ENCODE assay signal across 8 cellular contexts in genomic region chr16:48366165-48367093, GRCh38. TPM values are rescaled to one million over a fixed set of nuclear protein-coding genes. Genes with fewer than 3 reads are reported as not detected.
A peak's percentile ranks its signal among the peaks of the same experiment; 100 is the strongest.
DNase-seq lines count a peak whose midpoint lies in the region; ATAC-seq and TF ChIP-seq lines count a peak whose summit lies in the region.

No MANE protein-coding gene starts in this region.

- no peak overlapping the region for H3K4ac ChIP-seq in neuronal stem cell (ENCODE audit: low read length)

- WGBS in neuronal stem cell (ENCODE audit: extremely low coverage in 2 of 2, insufficient read length in 2 of 2, insufficient replicate concordance in 1 of 2), 2 donors: no CpG with 5 or more reads among the region's 21 CpGs

- peak overlapping the region; percentile 32 for H2AFZ ChIP-seq in neuronal stem cell (ENCODE audit: low read length)

- peaks cover 41 to 82% (median 56%) of the 10 kb centered on the region in 10 experiments for H3K4me1 ChIP-seq in BLaER1 treated with 17β-estradiol and CSF1 and Interleukin-3, amounts not matched to agents 10 nM and 100 nM
- peaks cover 10 to 14% of the 10 kb centered on the region in 2 donors for H3K4me1 ChIP-seq in neuronal stem cell (ENCODE audit: control insufficient read depth in 2 of 2, insufficient read depth in 1 of 2, low read depth in 1 of 2, low read length in 2 of 2)

- TF ChIP-seq CTCF in fibroblast of the aortic adventitia (IDR thresholded peaks at IDR 0.05; ENCODE audit: insufficient read depth, low read length): no peak

- no peak overlapping the region for H4K8ac ChIP-seq in neuronal stem cell (ENCODE audit: low read depth, low read length)

- H3K27ac Mint-ChIP-seq in activated T-helper 1 cell treated with anti-CD3 and anti-CD28 coated beads, Interleukin-12 subunit alpha, Interleukin-12 subunit beta, Interleukin-2, Interleukin-4 antibody, amounts not matched to agents 30 ng/mL and 10 ng/mL and 1 ng/mL, durations not matched to agents 14 hours and 24 hours and 36 hours: peak overlapping the region; percentile 96

- peak overlapping the region; percentile 40 to 82 (median 66) for H3K27ac ChIP-seq in BLaER1 treated with 17β-estradiol and CSF1 and Interleukin-3, amounts not matched to agents 10 nM and 100 nM
- H3K27ac ChIP-seq in neuronal stem cell (replicated peaks; ENCODE audit: low read length): no peak overlapping the region

- H3K9ac ChIP-seq in BLaER1 treated with 17β-estradiol and CSF1 and Interleukin-3, amounts not matched to agents 10 nM and 100 nM: peak overlapping the region; percentile 53 to 79 (median 71)
- H3K9ac ChIP-seq in neuronal stem cell (ENCODE audit: low read depth, low read length, poor library complexity): no peak overlapping the region

- no peaks in the 10 kb centered on the region for H3K27me3 ChIP-seq in BLaER1 treated with 17β-estradiol and CSF1 and Interleukin-3, amounts not matched to agents 10 nM and 100 nM
- H3K27me3 ChIP-seq in neuronal stem cell (ENCODE audit: control insufficient read depth in 3 of 3, insufficient read depth in 3 of 3, low read depth in 1 of 3, low read length in 3 of 3): no peaks in the 10 kb centered on the region

- H2BK120ac ChIP-seq in neuronal stem cell (ENCODE audit: low read depth, low read length): no peak overlapping the region

- no peak overlapping the region for H3K18ac ChIP-seq in neuronal stem cell (ENCODE audit: low read length)

- H3K4me3 Mint-ChIP-seq in activated T-helper 1 cell treated with anti-CD3 and anti-CD28 coated beads, Interleukin-12 subunit alpha, Interleukin-12 subunit beta, Interleukin-2, Interleukin-4 antibody, amounts not matched to agents 30 ng/mL and 10 ng/mL and 1 ng/mL, durations not matched to agents 14 hours and 24 hours and 36 hours: peak overlapping the region; percentile 90

- peaks cover 89 to 100% (median 100%) of the 10 kb centered on the region in 11 experiments; a peak in 21 of 22 replicates for H4K20me1 ChIP-seq in BLaER1 treated with 17β-estradiol and CSF1 and Interleukin-3, amounts not matched to agents 10 nM and 100 nM

- H3K4me2 ChIP-seq in BLaER1 treated with 17β-estradiol and CSF1 and Interleukin-3, amounts not matched to agents 10 nM and 100 nM: peak overlapping the region; percentile 62 to 98 (median 86)
- H3K4me2 ChIP-seq in neuronal stem cell (ENCODE audit: insufficient read depth, low read length, poor library complexity, severe bottlenecking): peak overlapping the region; percentile 56

- peaks cover 6% of the 10 kb centered on the region for H3K36me3 Mint-ChIP-seq in activated T-helper 1 cell treated with anti-CD3 and anti-CD28 coated beads, Interleukin-12 subunit alpha, Interleukin-12 subunit beta, Interleukin-2, Interleukin-4 antibody, amounts not matched to agents 30 ng/mL and 10 ng/mL and 1 ng/mL, durations not matched to agents 14 hours and 24 hours and 36 hours (ENCODE audit: low read depth)

- no peak overlapping the region for H2BK12ac ChIP-seq in neuronal stem cell (ENCODE audit: low read length)

- no peak overlapping the region for H3K23ac ChIP-seq in neuronal stem cell (ENCODE audit: low read depth, low read length, poor library complexity)

- DNase-seq in NOMO-1 (lab: John Stamatoyannopoulos, UW; ENCODE audit: unreplicated experiment in 2 of 2): peak; percentile 73 to 82
- DNase-seq in activated T-helper 1 cell treated with anti-CD3 and anti-CD28 coated beads, Interleukin-12 subunit alpha, Interleukin-12 subunit beta, Interleukin-2, Interleukin-4 antibody, amounts not matched to agents 30 ng/mL and 10 ng/mL and 1 ng/mL, durations not matched to agents 14 hours and 24 hours and 36 hours (ENCODE audit: low spot score): peak; percentile 55
- peak; percentile 97 for DNase-seq in fibroblast of the aortic adventitia (ENCODE audit: low read depth)
- no peak for DNase-seq in neuronal stem cell (ENCODE audit: low spot score)
- DNase-seq in KG1 (lab: John Stamatoyannopoulos, UW): no peak

- H3K27me3 Mint-ChIP-seq in activated T-helper 1 cell treated with anti-CD3 and anti-CD28 coated beads, Interleukin-12 subunit alpha, Interleukin-12 subunit beta, Interleukin-2, Interleukin-4 antibody, amounts not matched to agents 30 ng/mL and 10 ng/mL and 1 ng/mL, durations not matched to agents 14 hours and 24 hours and 36 hours (ENCODE audit: insufficient read depth): no peaks in the 10 kb centered on the region

- ATAC-seq in GM18870 (IDR thresholded peaks at IDR 0.05; ENCODE audit: unreplicated experiment) (peak; percentile 63), HG03097 (IDR thresholded peaks at IDR 0.05; ENCODE audit: low FRiP score, unreplicated experiment) (peak; percentile 55)

- H3K9me3 Mint-ChIP-seq in activated T-helper 1 cell treated with anti-CD3 and anti-CD28 coated beads, Interleukin-12 subunit alpha, Interleukin-12 subunit beta, Interleukin-2, Interleukin-4 antibody, amounts not matched to agents 30 ng/mL and 10 ng/mL and 1 ng/mL, durations not matched to agents 14 hours and 24 hours and 36 hours: no peaks in the 10 kb centered on the region

- H3K79me1 ChIP-seq in neuronal stem cell (ENCODE audit: low read depth, low read length): peaks cover 6% of the 10 kb centered on the region

- H3K9me3 ChIP-seq in BLaER1 treated with 17β-estradiol and CSF1 and Interleukin-3, amounts not matched to agents 10 nM and 100 nM (replicated peaks in 1 of 11): peaks cover 0 to 4% (median 0%) of the 10 kb centered on the region in 11 experiments; a peak in 1 of 22 replicates
- H3K9me3 ChIP-seq in neuronal stem cell (replicated peaks in 1 of 2; ENCODE audit: control insufficient read depth in 2 of 2, insufficient read depth in 1 of 2, low read depth in 1 of 2, low read length in 2 of 2): no peaks in the 10 kb centered on the region

- no peak overlapping the region for H2BK5ac ChIP-seq in neuronal stem cell (ENCODE audit: low read length)

- H3K4me1 Mint-ChIP-seq in activated T-helper 1 cell treated with anti-CD3 and anti-CD28 coated beads, Interleukin-12 subunit alpha, Interleukin-12 subunit beta, Interleukin-2, Interleukin-4 antibody, amounts not matched to agents 30 ng/mL and 10 ng/mL and 1 ng/mL, durations not matched to agents 14 hours and 24 hours and 36 hours (ENCODE audit: low read depth): peaks cover 56% of the 10 kb centered on the region

- peak overlapping the region; percentile 51 to 70 (median 58) for H3K4me3 ChIP-seq in BLaER1 treated with 17β-estradiol and CSF1 and Interleukin-3, amounts not matched to agents 10 nM and 100 nM
- H3K4me3 ChIP-seq in fibroblast of the aortic adventitia (ENCODE audit: low read depth, low read length) (peak overlapping the region; percentile 72), neuronal stem cell (ENCODE audit: low read length in 2 of 2) (peak overlapping the region; percentile 38 to 82)

- intact Hi-C loops in activated T-helper 1 cell treated with anti-CD3 and anti-CD28 coated beads, Interleukin-12 subunit alpha, Interleukin-12 subunit beta, Interleukin-2, Interleukin-4 antibody, amounts not matched to agents 30 ng/mL and 10 ng/mL and 1 ng/mL, durations not matched to agents 14 hours and 24 hours and 36 hours (cut with micrococcal nuclease): loop anchor here (1.0 to 10.0 kb wide), 8 partner anchors 13 to 1698 kb away; partner anchors contain the start of genes ABCC11 and HEATR3

- H2BK15ac ChIP-seq in neuronal stem cell (ENCODE audit: low read length): no peak overlapping the region

- peaks cover 6 to 35% (median 11%) of the 10 kb centered on the region in 11 experiments; a peak in 15 of 22 replicates for H3K36me3 ChIP-seq in BLaER1 treated with 17β-estradiol and CSF1 and Interleukin-3, amounts not matched to agents 10 nM and 100 nM
- H3K36me3 ChIP-seq in neuronal stem cell (replicated peaks in 1 of 2; ENCODE audit: control insufficient read depth in 2 of 2, insufficient read depth in 2 of 2, low read length in 2 of 2): peaks cover 7 to 12% of the 10 kb centered on the region in 2 donors

- H2AK5ac ChIP-seq in neuronal stem cell (ENCODE audit: low read depth, low read length): no peak overlapping the region

- no peak overlapping the region for H3K14ac ChIP-seq in neuronal stem cell (ENCODE audit: low read length)

- no peak overlapping the region for H4K91ac ChIP-seq in neuronal stem cell (ENCODE audit: low read depth, low read length, poor library complexity)

RNA-seq across cellular contexts. Expression of gene SIAH1, which starts 18.8 kb away (rescaled TPM):
- total RNA-seq in activated T-helper 1 cell treated with anti-CD3 and anti-CD28 coated beads, Interleukin-12 subunit alpha, Interleukin-12 subunit beta, Interleukin-2, Interleukin-4 antibody, amounts not matched to agents 30 ng/mL and 10 ng/mL and 1 ng/mL, durations not matched to agents 14 hours and 24 hours and 36 hours: 15.6 and 16.8 TPM in 2 replicates
- 31.6 and 36.5 TPM in 2 replicates for total RNA-seq in fibroblast of the aortic adventitia (ENCODE audit: low replicate concordance)
- polyA plus RNA-seq in neuronal stem cell (2013, experiment 1 of 2): 24.0 TPM
- polyA plus RNA-seq in neuronal stem cell (2013, experiment 2 of 2): 25.7 TPM

Comparison
In these comparisons a context has a peak if more than half of its experiments do, and no peak if none do; other contexts are left out.
1. DNase-seq: peak in NOMO-1 (2 of 2), activated T-helper 1 cell treated with anti-CD3 and anti-CD28 coated beads, Interleukin-12 subunit alpha, Interleukin-12 subunit beta, Interleukin-2, Interleukin-4 antibody, amounts not matched to agents 30 ng/mL and 10 ng/mL and 1 ng/mL, durations not matched to agents 14 hours and 24 hours and 36 hours (single experiment) and fibroblast of the aortic adventitia (single experiment); none in neuronal stem cell (single experiment) and KG1 (single experiment).
2. Peak in every context shown above with its lines, with median percentiles within 50 percentile points of each other: H3K4me3 ChIP-seq.